8 cellular contexts compared by ENCODE assay signal in the genomic region with DNA sequence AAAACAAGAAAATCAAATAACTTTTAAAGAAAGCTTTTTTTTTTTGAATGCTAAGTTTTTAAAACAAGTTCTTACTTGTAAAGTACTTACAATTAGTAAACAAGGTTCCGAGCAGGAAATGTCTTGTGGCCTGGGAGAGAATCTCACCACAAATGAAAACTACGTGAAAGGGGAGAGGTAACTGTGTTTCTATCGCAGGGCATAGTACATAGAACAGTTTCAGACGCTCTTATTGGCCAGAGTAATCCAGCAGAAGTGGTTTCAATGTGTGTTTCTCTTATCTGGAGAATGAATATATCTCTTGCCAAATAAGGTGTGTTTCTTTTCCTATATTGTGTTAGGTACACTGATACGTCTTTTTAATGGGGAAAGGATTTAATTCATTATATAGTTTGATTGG. TPM values are rescaled to one million over a fixed set of nuclear protein-coding genes. Genes with fewer than 3 reads are reported as not detected.
DNase-seq lines count a peak whose midpoint lies in the region; ATAC-seq, FAIRE-seq and TF ChIP-seq lines count a peak whose summit lies in the region.

PLAC8 (minus strand) TSS at position 154 of the 400 bp plus-strand sequence. CDS start 6,808 bp downstream, outside the sequence.

- no peaks in the 10 kb centered on the region for H4K20me1 ChIP-seq in keratinocyte (ENCODE audit: control insufficient read depth, extremely low read depth, insufficient read depth, low read length)

- peak within 1 kb of the TSS in 1 of 3 experiments; percentile 41 for H3K4me3 ChIP-seq in keratinocyte (ENCODE audit: control insufficient read depth in 2 of 3, extremely low read depth in 1 of 3, insufficient read depth in 2 of 3, low read depth in 1 of 3, low read length in 3 of 3)

- H2AFZ ChIP-seq in keratinocyte (ENCODE audit: control insufficient read depth, low read length) = peak within 1 kb of the TSS; percentile 35

- H3K9me1 ChIP-seq in keratinocyte (ENCODE audit: control insufficient read depth, extremely low read depth, insufficient read depth, low read length) = no peaks in the 10 kb centered on the region

- FAIRE-seq in keratinocyte (lab: Jason Lieb, UNC) = peak; percentile 48

- H3K36me3 ChIP-seq in keratinocyte (ENCODE audit: control insufficient read depth in 2 of 2, extremely low read depth in 1 of 2, insufficient read depth in 2 of 2, low read length in 2 of 2) = no peaks in the 10 kb centered on the region

- peak within 1 kb of the TSS; percentile 88 for H3K4me2 ChIP-seq in keratinocyte (ENCODE audit: control insufficient read depth, extremely low read depth, insufficient read depth, low read depth, low read length)

- ATAC-seq in GM21381 (IDR thresholded peaks at IDR 0.05; ENCODE audit: unreplicated experiment) = peak; percentile 36

- peaks cover 25% of the 10 kb centered on the region for H3K4me1 ChIP-seq in keratinocyte (ENCODE audit: control insufficient read depth, extremely low read depth, insufficient read depth, low read length)

- DNase-seq in ELR (ENCODE audit: low read depth) = peak; percentile 67
- peak; percentile 52 for DNase-seq in HT-29 (ENCODE audit: low spot score)
- peak; percentile 6 for DNase-seq in T-helper 22 cell (ENCODE audit: low read depth)
- peak; percentile 46 for DNase-seq in keratinocyte (ENCODE audit: low read depth, low spot score)
- DNase-seq in A172 (ENCODE audit: low spot score) = no peak
- DNase-seq in T1000 (lab: John Stamatoyannopoulos, UW) = no peak
- no peak for DNase-seq in SW 1271 (lab: John Stamatoyannopoulos, UW)

- H3K27me3 ChIP-seq in keratinocyte (ENCODE audit: control insufficient read depth, extremely low read depth, insufficient read depth, low read length) = no peaks in the 10 kb centered on the region

- peak within 1 kb of the TSS; percentile 53 for H3K9ac ChIP-seq in keratinocyte (ENCODE audit: control insufficient read depth, extremely low read depth, insufficient read depth, low read length)

- dilution Hi-C loops in keratinocyte (cut with MboI; ENCODE audit: extremely low pct_ligation_motif_present, low sequenced_read_pairs) = no loop called here

- H3K79me2 ChIP-seq in keratinocyte (ENCODE audit: control insufficient read depth, insufficient read depth, low read length) = no peaks in the 10 kb centered on the region

- no peak for TF ChIP-seq CTCF in keratinocyte (optimal IDR thresholded peaks at IDR 0.05 in 1 of 3, IDR thresholded peaks at IDR 0.05 in 1 of 3, conservative IDR thresholded peaks at IDR 0.05 in 1 of 3; ENCODE audit: extremely low read depth in 1 of 3, insufficient read depth in 2 of 3, low read length in 3 of 3)

- H3K9me3 ChIP-seq in keratinocyte (ENCODE audit: control insufficient read depth, low read depth, low read length) = no peaks in the 10 kb centered on the region

- peak within 1 kb of the TSS; percentile 67 for H3K27ac ChIP-seq in keratinocyte (ENCODE audit: control insufficient read depth, insufficient read depth, low read length)

RNA-seq across cellular contexts. Expression of gene PLAC8, which starts in this region (rescaled TPM):
- total RNA-seq in HT-29 (2014; rRNA removed; shearing (Covaris generic)) = 9.8 and 10.8 TPM in 2 replicates
- 0.61 to 1.5 TPM (median 1.3 TPM) in 3 replicates for polyA plus RNA-seq in keratinocyte
- not detected for polyA plus RNA-seq in keratinocyte (2011; ENCODE audit: low read depth)
- polyA plus RNA-seq in keratinocyte (2011; cell fraction: cytosol; rRNA removed) = 0.61 and 0.98 TPM in 2 replicates
- polyA plus RNA-seq in keratinocyte (2011; cell fraction: nucleus; rRNA removed) = 0.66 and 0.81 TPM in 2 replicates
- 0.48 and 0.91 TPM in 2 replicates for polyA plus RNA-seq in keratinocyte (2012; ENCODE audit: low replicate concordance)
- polyA minus RNA-seq in keratinocyte = 0.53 to 1.0 TPM in 2 of 3 replicates, not detected in the other
- polyA minus RNA-seq in keratinocyte (2011; cell fraction: cytosol; rRNA and poly(A)+ RNA removed) = 1.3 TPM
- 0.21 TPM in 1 of 2 replicates, not detected in the other for polyA minus RNA-seq in keratinocyte (2011; cell fraction: nucleus; rRNA and poly(A)+ RNA removed)
- 2.7 and 6.7 TPM in 2 replicates for total RNA-seq in A172 (2014; rRNA removed; shearing (Covaris generic))

Comparison
In these comparisons a context has a peak if more than half of its experiments do, and no peak if none do; other contexts are left out.
1. DNase-seq: peak in ELR (single experiment), HT-29 (single experiment), T-helper 22 cell (single experiment) and keratinocyte (single experiment); none in A172 (single experiment), T1000 (single experiment) and SW 1271 (0 of 2).